7 cellular contexts compared by ENCODE assay signal in the genomic region with DNA sequence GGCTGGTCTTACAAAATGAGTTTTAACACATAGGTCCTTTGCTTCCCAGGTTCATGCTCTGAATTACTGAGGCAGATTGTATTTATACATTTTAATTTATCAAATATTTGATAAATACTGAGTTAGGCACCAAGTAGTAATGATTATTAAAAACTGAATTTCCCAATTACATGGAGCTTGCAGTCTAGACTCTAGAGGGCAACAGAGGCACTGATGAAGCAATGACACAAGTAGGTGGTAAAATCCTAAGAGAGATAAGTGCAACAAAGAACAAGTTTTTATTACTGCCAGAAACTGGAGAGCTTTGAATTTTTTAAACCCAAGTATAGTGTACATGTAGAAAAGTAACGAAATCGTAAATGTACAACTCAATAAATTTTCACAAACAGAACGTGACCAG.
DNase-seq lines count a peak whose midpoint lies in the region; ATAC-seq and TF ChIP-seq lines count a peak whose summit lies in the region.

No MANE protein-coding gene starts in this region.

- no peak for TF ChIP-seq POLR2A in transverse colon (IDR thresholded peaks at IDR 0.05)

- H3K4me3 ChIP-seq in transverse colon: no peak overlapping the region

- H3K4me3 Mint-ChIP-seq in HFFc6: no peak overlapping the region

- no peak overlapping the region for H3K27ac ChIP-seq in transverse colon

- H3K27me3 Mint-ChIP-seq in HFFc6 (ENCODE audit: insufficient read depth): no peaks in the 10 kb centered on the region

- H3K27ac Mint-ChIP-seq in HFFc6: no peak overlapping the region

- no peaks in the 10 kb centered on the region for H3K9me3 ChIP-seq in transverse colon

- no peaks in the 10 kb centered on the region for H3K36me3 Mint-ChIP-seq in HFFc6 (ENCODE audit: low read depth)

- in situ Hi-C loops in transverse colon (cut with MboI; ENCODE audit: low pct_ligation_motif_present in 1 of 4, low pct_unique_long_range_greater_than_20kb in 1 of 4, low sequenced_read_pairs in 3 of 4): loop anchor here in 2 of 4 donors (25.0 kb wide), 1 partner anchor 565 kb away; no protein-coding TSS in a partner anchor

- no peak for ATAC-seq in HG03565 (IDR thresholded peaks at IDR 0.05; ENCODE audit: unreplicated experiment)

- DNase-seq in HFFc6 (no peak), astrocyte of the hippocampus (ENCODE audit: low read depth, low spot score) (peak; percentile 64), iPS-NIHi7 (ENCODE audit: extremely low spot score) (peak; percentile 23), transverse colon (no peak), NCI-H345 (lab: John Stamatoyannopoulos, UW) (no peak)
- no peak for DNase-seq in activated CD8-positive, alpha-beta memory T cell treated with anti-CD3 and anti-CD28 coated beads for 24 hours

- peaks cover 19% of the 10 kb centered on the region for H3K9me3 Mint-ChIP-seq in HFFc6

- H3K36me3 ChIP-seq in transverse colon: no peaks in the 10 kb centered on the region

- no peaks in the 10 kb centered on the region for H3K4me1 Mint-ChIP-seq in HFFc6 (ENCODE audit: low read depth)

- no peaks in the 10 kb centered on the region for H3K27me3 ChIP-seq in transverse colon

- intact Hi-C loops in transverse colon (cut with DNase I; ENCODE audit: low total_unique reads): no loop called here

- H3K4me1 ChIP-seq in transverse colon: no peaks in the 10 kb centered on the region

- peak; percentile 44 for TF ChIP-seq CTCF in HFFc6 (IDR thresholded peaks at IDR 0.05)
- TF ChIP-seq CTCF in transverse colon (IDR thresholded peaks at IDR 0.05): peak; percentile 36 to 52 (median 39)

- WGBS in transverse colon (ENCODE audit: low coverage in 1 of 2), 2 donors: 34 to 35% methylated on average over 3 of the region's 3 CpGs

- TF ChIP-seq EP300 in transverse colon (IDR thresholded peaks at IDR 0.05; ENCODE audit: low read depth): no peak

Comparison
In these comparisons a context has a peak if more than half of its experiments do, and no peak if none do; other contexts are left out.
1. DNase-seq: peak in astrocyte of the hippocampus (single experiment) and iPS-NIHi7 (single experiment); none in HFFc6 (single experiment), transverse colon (single experiment), activated CD8-positive, alpha-beta memory T cell treated with anti-CD3 and anti-CD28 coated beads for 24 hours (single experiment) and NCI-H345 (single experiment).